Comparison of ENCODE assay signal across 10 cellular contexts in the genomic region with DNA sequence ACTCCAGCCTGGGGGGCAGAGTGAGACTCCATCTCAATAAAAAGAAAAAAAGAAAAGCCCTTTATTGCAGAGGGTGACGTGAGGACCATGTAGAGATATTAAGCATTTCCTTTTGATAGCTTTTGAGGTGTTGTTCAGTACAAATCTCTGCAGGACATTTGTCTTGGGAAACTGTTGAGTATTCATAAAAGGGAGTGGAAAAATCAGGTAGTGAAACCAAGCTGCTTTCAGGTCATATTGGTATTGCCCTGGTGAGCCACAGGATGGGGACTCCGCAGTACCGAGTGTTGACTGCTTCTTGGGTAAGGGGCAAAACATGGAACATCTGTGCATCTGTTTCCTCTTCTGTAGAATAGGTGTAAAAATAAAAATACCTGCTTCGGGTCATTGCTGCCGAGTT. TPM values are rescaled to one million over a fixed set of nuclear protein-coding genes. Genes with fewer than 3 reads are reported as not detected.
DNase-seq lines count a peak whose midpoint lies in the region; ATAC-seq, FAIRE-seq and TF ChIP-seq lines count a peak whose summit lies in the region.
"Had no signal": no experiment of that assay in that cellular context is flagged by ENCODE, and none has a peak within 500 bp of the region (broad histone marks: within the 10 kb centered on the region; RNA-seq: fewer than 3 reads in every experiment).

No MANE protein-coding gene starts in this region.

- peaks cover 41 to 77% (median 54%) of the 10 kb centered on the region in 4 donors for H3K4me1 ChIP-seq in esophagus muscularis mucosa
- H3K4me1 ChIP-seq: SJSA1 had no signal

- intact Hi-C loops in esophagus muscularis mucosa (cut with DNase I), result loop anchor here (10.0 kb wide), 1 partner anchor 482 kb away; no protein-coding TSS in a partner anchor
- intact Hi-C loops in dorsolateral prefrontal cortex (cut with DNase I), result no loop called here
- intact Hi-C loops in Calu3 (cut with micrococcal nuclease; ENCODE audit: unreplicated experiment), result no loop called here

- TF ChIP-seq CTCF in esophagus muscularis mucosa (IDR thresholded peaks at IDR 0.05) (no peak), dorsolateral prefrontal cortex (IDR thresholded peaks at IDR 0.05 in 54 of 56, conservative IDR thresholded peaks at IDR 0.05 in 2 of 56; ENCODE audit: low read depth in 1 of 56, partially characterized antibody in 56 of 56) (no peak), Calu3 (IDR thresholded peaks at IDR 0.05; ENCODE audit: unreplicated experiment) (no peak)

- H3K9me3 Mint-ChIP-seq in Calu3 (ENCODE audit: low read depth, unreplicated experiment), result no peaks in the 10 kb centered on the region

- H3K36me3 Mint-ChIP-seq in Calu3 (ENCODE audit: insufficient read depth, unreplicated experiment), result no peaks in the 10 kb centered on the region

- no peak overlapping the region for H3K4me3 ChIP-seq in esophagus muscularis mucosa
- no peak overlapping the region for H3K4me3 ChIP-seq in dorsolateral prefrontal cortex
- H3K4me3 ChIP-seq: SJSA1 had no signal

- no peak for DNase-seq in GM12892 (ENCODE audit: insufficient read length)
- DNase-seq in esophagus muscularis mucosa (ENCODE audit: extremely low spot score), result no peak
- no peak for DNase-seq in activated gamma-delta T cell treated with Interleukin-2 at 50 U/mL for 16 hours
- no peak for DNase-seq in dorsolateral prefrontal cortex
- no peak for DNase-seq in NCI-H1930 (lab: John Stamatoyannopoulos, UW)
- DNase-seq in Calu3, result no peak
- DNase-seq: activated naive CD4-positive, alpha-beta T cell had no signal

- H3K27me3 ChIP-seq in esophagus muscularis mucosa, result no peaks in the 10 kb centered on the region
- H3K27me3 ChIP-seq in dorsolateral prefrontal cortex, result no peaks in the 10 kb centered on the region
- H3K27me3 ChIP-seq: SJSA1 had no signal

- ATAC-seq in GM21381 (IDR thresholded peaks at IDR 0.05; ENCODE audit: unreplicated experiment) (peak; percentile 42), HG03175 (IDR thresholded peaks at IDR 0.05; ENCODE audit: unreplicated experiment) (peak; percentile 58)

- H3K4me3 Mint-ChIP-seq in Calu3 (ENCODE audit: low read depth, unreplicated experiment), result no peak overlapping the region

- CTCF ChIA-PET in Calu3 (lab: Charles Lee), result no interaction called here

- no peak overlapping the region for H3K27ac Mint-ChIP-seq in Calu3 (ENCODE audit: unreplicated experiment)

- H3K9me3 ChIP-seq in esophagus muscularis mucosa, result no peaks in the 10 kb centered on the region
- H3K9me3 ChIP-seq: SJSA1 had no signal

- TF ChIP-seq POLR2A in GM12892 (IDR thresholded peaks at IDR 0.05; ENCODE audit: low read depth, low read length) (no peak), esophagus muscularis mucosa (IDR thresholded peaks at IDR 0.05; ENCODE audit: low read depth) (no peak)

- H3K27ac ChIP-seq in esophagus muscularis mucosa (replicated peaks in 1 of 4) (peak overlapping the region; percentile 83 to 88 (median 88)), dorsolateral prefrontal cortex (peak overlapping the region in 4 of 59 donors; percentile 1 to 44 (median 25))
- H3K27ac ChIP-seq: SJSA1 had no signal

- FAIRE-seq in GM12892 (lab: Jason Lieb, UNC), result peak; percentile 77

- no TSS peak for BruUV-seq in Calu3 (replicated peaks; lab: Mats Ljungman, UMichigan)

- WGBS in esophagus muscularis mucosa, result 79% methylated on average over 5 of the region's 5 CpGs

- no peaks in the 10 kb centered on the region for H3K27me3 Mint-ChIP-seq in Calu3 (ENCODE audit: unreplicated experiment)

- peaks cover 4 to 21% (median 16%) of the 10 kb centered on the region in 4 donors for H3K36me3 ChIP-seq in esophagus muscularis mucosa
- H3K36me3 ChIP-seq: SJSA1 had no signal

- peaks cover 13% of the 10 kb centered on the region for H3K4me1 Mint-ChIP-seq in Calu3 (ENCODE audit: low read depth, unreplicated experiment)

- TF ChIP-seq EP300 in esophagus muscularis mucosa (IDR thresholded peaks at IDR 0.05), result no peak

RNA-seq across cellular contexts. Expression of gene ITPR1, which starts 9.9 kb away (rescaled TPM):
- polyA plus RNA-seq in GM12892 (2012; ENCODE audit: missing spikeins), result 28.5 TPM
- total RNA-seq in esophagus muscularis mucosa, result 100 to 1,000 TPM; 204 to 271 (median 222) TPM
- 100 to 1,000 TPM in 119 of 120 experiments, 10 to 100 TPM in 1; 93.6 to 417 (median 307) TPM for total RNA-seq in dorsolateral prefrontal cortex
- total RNA-seq in Calu3 (2022), result 4.2 and 6.2 TPM in 2 replicates

RNA-seq across cellular contexts. Expression of gene SUMF1, which starts 36.0 kb away (rescaled TPM):
- polyA plus RNA-seq in GM12892 (2012; ENCODE audit: missing spikeins), result 6.4 TPM
- total RNA-seq in esophagus muscularis mucosa, result 10 to 100 TPM; 28.7 to 49.0 (median 41.6) TPM
- total RNA-seq in dorsolateral prefrontal cortex, result 10 to 100 TPM; 12.4 to 26.6 (median 17.6) TPM
- total RNA-seq in Calu3 (2022), result 24.8 and 31.8 TPM in 2 replicates

Comparison
In these comparisons a context has a peak if more than half of its experiments do, and no peak if none do; other contexts are left out.
1. RNA of gene ITPR1, which starts 9.9 kb away (total RNA-seq): 93.6 to 417 TPM in dorsolateral prefrontal cortex and 204 to 271 TPM in esophagus muscularis mucosa; 4.2 to 6.2 TPM in Calu3; every median in the first group is over 10 times any median in the second.